ENCODE assay signal across 8 cellular contexts in genomic region chrX:103376979-103377324, GRCh38. TPM values are rescaled to one million over a fixed set of nuclear protein-coding genes. Genes with fewer than 3 reads are reported as not detected.
DNase-seq lines count a peak whose midpoint lies in the region; ATAC-seq and TF ChIP-seq lines count a peak whose summit lies in the region.

No MANE protein-coding gene starts in this region.

- H3K4me1 ChIP-seq in HAP-1 (peaks cover 30% of the 10 kb centered on the region), ovary (ENCODE audit: insufficient read depth) (no peaks in the 10 kb centered on the region)

- 34 to 48% (median 40%) methylated on average over 18 to 19 of the region's 19 CpGs for WGBS in ovary, 3 donors

- no peak overlapping the region for H3K27ac Mint-ChIP-seq in activated B cell treated with CpG ODN at 0.5 μM for 24 hours

- peaks cover 3% of the 10 kb centered on the region for H3K4me1 Mint-ChIP-seq in activated B cell treated with CpG ODN at 0.5 μM for 24 hours

- no peak for DNase-seq in AG04449 (ENCODE audit: low read depth, low spot score)
- peak; percentile 44 to 61 for DNase-seq in HAP-1 (ENCODE audit: low spot score in 2 of 2)
- no peak for DNase-seq in activated B cell treated with CpG ODN at 0.5 μM for 24 hours
- DNase-seq in fibroblast of villous mesenchyme (ENCODE audit: low read depth), result no peak
- DNase-seq in ovary, result peak in 4 of 5 donors; percentile 37 to 54 (median 46)
- no peak for DNase-seq in GOT3 (lab: John Stamatoyannopoulos, UW)
- DNase-seq in HCEC 1CT, result no peak
- DNase-seq in mucosa of gallbladder (ENCODE audit: low spot score), result no peak

- peaks cover 7% of the 10 kb centered on the region for H3K27me3 Mint-ChIP-seq in activated B cell treated with CpG ODN at 0.5 μM for 24 hours

- ATAC-seq in activated B cell treated with CpG ODN at 0.5 μM for 24 hours (ENCODE audit: low read depth), result no peak

- in situ Hi-C loops in HAP-1 (cut with MboI; ENCODE audit: low sequenced_read_pairs), result no loop called here

- H3K4me3 ChIP-seq in AG04449 (ENCODE audit: low read depth, low read length) (peak overlapping the region; percentile 71), HAP-1 (peak overlapping the region; percentile 80), fibroblast of villous mesenchyme (ENCODE audit: low read depth, low read length) (peak overlapping the region; percentile 80), ovary (peak overlapping the region; percentile 71)

- CTCF ChIA-PET in AG04449 (lab: Yijun Ruan, JAX) (interaction anchor here (0.7 kb wide), 1 partner anchor 9 kb away, joined by 3 read pairs; no protein-coding TSS in a partner anchor), activated B cell treated with CpG ODN at 0.5 μM for 24 hours (lab: Charles Lee) (no interaction called here)

- H3K36me3 Mint-ChIP-seq in activated B cell treated with CpG ODN at 0.5 μM for 24 hours (ENCODE audit: low read depth), result no peaks in the 10 kb centered on the region

- TF ChIP-seq POLR2A in ovary (IDR thresholded peaks at IDR 0.05), result no peak

- H3K36me3 ChIP-seq in HAP-1 (replicated peaks) (peaks cover 23% of the 10 kb centered on the region), ovary (no peaks in the 10 kb centered on the region)

- TF ChIP-seq CTCF in AG04449 (IDR thresholded peaks at IDR 0.05; ENCODE audit: insufficient read depth, low read length, missing control alignments) (no peak), activated B cell treated with CpG ODN at 0.5 μM for 24 hours (IDR thresholded peaks at IDR 0.05) (no peak), fibroblast of villous mesenchyme (IDR thresholded peaks at IDR 0.05; ENCODE audit: insufficient read depth, low read depth, low read length) (no peak), ovary (IDR thresholded peaks at IDR 0.05) (no peak)

- no peaks in the 10 kb centered on the region for H3K27me3 ChIP-seq in HAP-1 (ENCODE audit: low read depth)
- no peaks in the 10 kb centered on the region for H3K27me3 ChIP-seq in ovary

- H3K27ac ChIP-seq in ovary, result peak overlapping the region; percentile 93 to 95

- intact Hi-C loops in activated B cell treated with CpG ODN at 0.5 μM for 24 hours (cut with micrococcal nuclease), result no loop called here
- intact Hi-C loops in ovary (cut with DNase I), result no loop called here

- no peaks in the 10 kb centered on the region for H3K9me3 ChIP-seq in HAP-1
- H3K9me3 ChIP-seq in ovary, result no peaks in the 10 kb centered on the region

- peak overlapping the region; percentile 59 for H3K4me3 Mint-ChIP-seq in activated B cell treated with CpG ODN at 0.5 μM for 24 hours

- no peaks in the 10 kb centered on the region for H3K9me3 Mint-ChIP-seq in activated B cell treated with CpG ODN at 0.5 μM for 24 hours

- no peak for TF ChIP-seq EP300 in ovary (IDR thresholded peaks at IDR 0.05)

- POLR2A ChIA-PET in AG04449 (lab: Yijun Ruan, JAX) (interaction anchor here (1.2 kb wide), 1 partner anchor 21 kb away, joined by 6 read pairs; the partner anchor contains the start of gene TCEAL9), activated B cell treated with CpG ODN at 0.5 μM for 24 hours (lab: Charles Lee) (no interaction called here)

RNA-seq across cellular contexts. Expression of gene BEX3, which starts 0.6 kb away (rescaled TPM):
- total RNA-seq in activated B cell treated with CpG ODN at 0.5 μM for 24 hours (0.42 and 0.93 TPM in 2 replicates), fibroblast of villous mesenchyme (208 and 255 TPM in 2 replicates), ovary (100 to 1,000 TPM; 204 to 424 (median 355) TPM), mucosa of gallbladder (96.0 TPM)
- 100 to 1,000 TPM; 368 to 426 TPM for polyA plus RNA-seq in ovary

RNA-seq across cellular contexts. Expression of gene TCEAL9, which starts 20.6 kb away (rescaled TPM):
- total RNA-seq in activated B cell treated with CpG ODN at 0.5 μM for 24 hours, result 0.35 and 0.88 TPM in 2 replicates
- total RNA-seq in fibroblast of villous mesenchyme, result 100 and 114 TPM in 2 replicates
- 100 to 1,000 TPM in 5 of 7 donors, 10 to 100 TPM in 2; 78.0 to 246 (median 139) TPM for total RNA-seq in ovary
- 100 to 1,000 TPM; 216 to 223 TPM for polyA plus RNA-seq in ovary
- 28.4 TPM for total RNA-seq in mucosa of gallbladder

RNA-seq across cellular contexts. Expression of gene TCEAL7, which starts 46.9 kb away (rescaled TPM):
- not detected in 2 replicates for total RNA-seq in activated B cell treated with CpG ODN at 0.5 μM for 24 hours
- 37.0 and 44.5 TPM in 2 replicates for total RNA-seq in fibroblast of villous mesenchyme
- 10 to 100 TPM; 12.9 to 44.9 (median 21.6) TPM for total RNA-seq in ovary
- 10 to 100 TPM; 29.0 to 37.1 TPM for polyA plus RNA-seq in ovary
- total RNA-seq in mucosa of gallbladder, result 8.1 TPM

Comparison
In these comparisons a context has a peak if more than half of its experiments do, and no peak if none do; other contexts are left out.
1. DNase-seq: peak in HAP-1 (2 of 2) and ovary (4 of 5); none in AG04449 (single experiment), activated B cell treated with CpG ODN at 0.5 μM for 24 hours (single experiment), fibroblast of villous mesenchyme (single experiment), GOT3 (single experiment), HCEC 1CT (single experiment) and mucosa of gallbladder (single experiment).
2. RNA of gene BEX3, which starts 0.6 kb away (total RNA-seq): 204 to 424 TPM in ovary, 208 to 255 TPM in fibroblast of villous mesenchyme and 96.0 TPM in mucosa of gallbladder (single experiment); 0.42 to 0.93 TPM in activated B cell treated with CpG ODN at 0.5 μM for 24 hours; every median in the first group is over 10 times any median in the second.
3. RNA of gene TCEAL9, which starts 20.6 kb away (total RNA-seq): 78.0 to 246 TPM in ovary, 100 to 114 TPM in fibroblast of villous mesenchyme and 28.4 TPM in mucosa of gallbladder (single experiment); 0.35 to 0.88 TPM in activated B cell treated with CpG ODN at 0.5 μM for 24 hours; every median in the first group is over 10 times any median in the second.
4. Peak in every context shown above with its lines, with median percentiles within 50 percentile points of each other: H3K4me3 ChIP-seq.